ENCODE assay signal across 17 cellular contexts in the genomic region with DNA sequence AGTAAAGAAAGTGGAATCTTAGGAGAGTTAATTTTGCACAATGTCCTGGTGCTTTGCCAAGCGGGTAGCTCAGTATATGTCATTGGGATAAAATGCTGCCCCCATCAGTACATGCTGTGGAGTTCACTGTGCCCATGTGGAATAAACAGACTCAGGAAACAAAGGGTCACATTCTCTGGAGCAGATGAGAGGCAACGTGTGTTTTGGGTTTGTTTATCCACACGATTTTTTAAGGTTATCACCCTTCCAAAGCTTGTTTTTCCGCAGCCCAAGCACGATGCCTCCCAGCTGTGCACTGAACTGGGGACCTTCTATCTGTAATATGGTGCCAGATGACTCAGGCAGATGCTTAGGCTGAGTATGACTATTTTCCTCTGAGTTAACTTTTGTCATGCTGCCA. TPM values are rescaled to one million over a fixed set of nuclear protein-coding genes. Genes with fewer than 3 reads are reported as not detected.
DNase-seq lines count a peak whose midpoint lies in the region; ATAC-seq, FAIRE-seq and TF ChIP-seq lines count a peak whose summit lies in the region.
"Had no signal": no experiment of that assay in that cellular context is flagged by ENCODE, and none has a peak within 500 bp of the region (broad histone marks: within the 10 kb centered on the region; RNA-seq: fewer than 3 reads in every experiment).

No MANE protein-coding gene starts in this region.

- no peak for FAIRE-seq in HepG2 (lab: Jason Lieb, UNC)
- FAIRE-seq: bronchial epithelial cell had no signal

- POLR2A ChIA-PET in HepG2 (lab: Yijun Ruan, JAX) = no interaction called here

- BruUV-seq in HepG2 (replicated peaks; lab: Mats Ljungman, UMichigan) = no TSS peak

- CTCF ChIA-PET in HepG2 (lab: Yijun Ruan, JAX; ENCODE audit: low intra/inter-chr PET ratio, low total read pairs) = no interaction called here

- 32 to 37% methylated on average over 5 of the region's 5 CpGs for WGBS in heart right ventricle, 2 donors
- WGBS in HepG2 (ENCODE audit: low lambda C conversion rate) = 6% methylated on average over 5 of the region's 5 CpGs

- ATAC-seq in heart right ventricle (peak in 6 of 8 donors; percentile 19 to 73 (median 56)), HepG2 (no peak)

- no peaks in the 10 kb centered on the region for H3K36me3 ChIP-seq in heart right ventricle
- H3K36me3 ChIP-seq in left ventricle myocardium inferior = no peaks in the 10 kb centered on the region
- no peaks in the 10 kb centered on the region for H3K36me3 ChIP-seq in brain microvascular endothelial cell (replicated peaks)
- no peaks in the 10 kb centered on the region for H3K36me3 ChIP-seq in HepG2 (replicated peaks in 1 of 2; ENCODE audit: control insufficient read depth in 1 of 2, insufficient read depth in 2 of 2, low read length in 2 of 2)
- H3K36me3 ChIP-seq: stomach had no signal

- H2AFZ ChIP-seq in HepG2 (ENCODE audit: low read length) = no peak overlapping the region

- TF ChIP-seq EP300 in HepG2 (IDR thresholded peaks at IDR 0.05; ENCODE audit: low read depth in 2 of 2, low read length in 2 of 2) (no peak), HepG2 (CRISPR knock-in tag; IDR thresholded peaks at IDR 0.05; ENCODE audit: borderline replicate concordance) (no peak)

- H3K4me3 ChIP-seq in heart right ventricle (no peak overlapping the region), left ventricle myocardium inferior (no peak overlapping the region), brain microvascular endothelial cell (ENCODE audit: low read depth, low read length) (no peak overlapping the region), HepG2 (replicated peaks in 1 of 3; ENCODE audit: insufficient read depth in 1 of 3, low read depth in 2 of 3, low read length in 3 of 3) (no peak overlapping the region)
- H3K4me3 ChIP-seq: smooth muscle cell, stomach had no signal

- in situ Hi-C loops in brain microvascular endothelial cell (cut with HindIII; ENCODE audit: low pct_ligation_motif_present, low sequenced_read_pairs) = no loop called here
- in situ Hi-C loops in HepG2 (cut with HindIII; ENCODE audit: extremely low pct_ligation_motif_present, low pct_unique_long_range_greater_than_20kb) = no loop called here

- DNase-seq in heart right ventricle = peak in 1 of 2 donors; percentile 9
- DNase-seq in left ventricle myocardium inferior = no peak
- DNase-seq in brain microvascular endothelial cell = no peak
- peak; percentile 29 to 100 for DNase-seq in lung microvascular endothelial cell (ENCODE audit: low read depth in 2 of 2)
- no peak for DNase-seq in stimulated activated CD4-positive, alpha-beta T cell treated with anti-CD3 and anti-CD28 coated beads, Interleukin-4, amount 100 ng/mL, for 4 hours
- DNase-seq in NCI-H187 (lab: John Stamatoyannopoulos, UW) = no peak
- DNase-seq in middle frontal gyrus (ENCODE audit: extremely low spot score, low spot score) = no peak
- no peak for DNase-seq in HepG2 (ENCODE audit: low spot score)
- DNase-seq: activated naive CD4-positive, alpha-beta T cell treated with anti-CD3 and anti-CD28 coated beads for 36 hours; head of caudate nucleus; NCI-H1105 treated with DMSO at 0.1 percent for 48 hours; stomach; SW 1271 had no signal

- H3K9me3 ChIP-seq in heart right ventricle (peaks cover 0 to 2% (median 0%) of the 10 kb centered on the region in 11 donors), left ventricle myocardium inferior (replicated peaks) (peaks cover 6% of the 10 kb centered on the region), HepG2 (ENCODE audit: low read length) (no peaks in the 10 kb centered on the region)
- H3K9me3 ChIP-seq: stomach had no signal

- no peaks in the 10 kb centered on the region for H3K4me1 ChIP-seq in heart right ventricle
- no peaks in the 10 kb centered on the region for H3K4me1 ChIP-seq in left ventricle myocardium inferior
- H3K4me1 ChIP-seq in HepG2 (ENCODE audit: insufficient read depth, low read length) = no peaks in the 10 kb centered on the region
- H3K4me1 ChIP-seq: stomach had no signal

- no peak overlapping the region for H3K27ac ChIP-seq in heart right ventricle
- H3K27ac ChIP-seq in left ventricle myocardium inferior (replicated peaks) = no peak overlapping the region
- H3K27ac ChIP-seq in brain microvascular endothelial cell = no peak overlapping the region
- no peak overlapping the region for H3K27ac ChIP-seq in HepG2 (ENCODE audit: extremely low read length, insufficient read depth, low read length)
- H3K27ac ChIP-seq: stomach had no signal

- H3K27me3 ChIP-seq in heart right ventricle (peaks cover 0 to 5% (median 0%) of the 10 kb centered on the region in 7 donors), left ventricle myocardium inferior (ENCODE audit: low read depth) (no peaks in the 10 kb centered on the region), brain microvascular endothelial cell (replicated peaks) (no peaks in the 10 kb centered on the region), HepG2 (ENCODE audit: control insufficient read depth in 1 of 2, insufficient read depth in 2 of 2, low read length in 2 of 2) (peaks cover 0 to 4% of the 10 kb centered on the region in 2 experiments; a peak in 1 of 5 replicates)
- H3K27me3 ChIP-seq: stomach had no signal

- TF ChIP-seq CTCF in heart right ventricle (IDR thresholded peaks at IDR 0.05) = no peak
- no peak for TF ChIP-seq CTCF in left ventricle myocardium inferior (IDR thresholded peaks at IDR 0.05; ENCODE audit: borderline replicate concordance)
- TF ChIP-seq CTCF in brain microvascular endothelial cell (IDR thresholded peaks at IDR 0.05; ENCODE audit: low read depth, low read length, missing control alignments) = peak; percentile 4
- TF ChIP-seq CTCF in HepG2 (CRISPR knock-in tag; IDR thresholded peaks at IDR 0.05) = no peak

- H4K20me1 ChIP-seq in HepG2 (ENCODE audit: insufficient read depth, low read length) = no peaks in the 10 kb centered on the region

- TF ChIP-seq RAD21 in HepG2 (CRISPR knock-in tag; IDR thresholded peaks at IDR 0.05) = no peak

- no peaks in the 10 kb centered on the region for H3K79me2 ChIP-seq in HepG2 (ENCODE audit: insufficient read depth, low read length)

- no peak overlapping the region for H3K4me2 ChIP-seq in HepG2 (ENCODE audit: low read depth, low read length)
- H3K4me2 ChIP-seq: smooth muscle cell had no signal

- H3K9ac ChIP-seq in HepG2 (ENCODE audit: insufficient read depth, low read depth, low read length) = no peak overlapping the region

- TF ChIP-seq POLR2A in HepG2 (IDR thresholded peaks at IDR 0.05; ENCODE audit: insufficient read depth in 1 of 2, low read depth in 2 of 2, low read length in 2 of 2) = no peak

- intact Hi-C loops in heart right ventricle (cut with DNase I) (no loop called here), left ventricle myocardium inferior (cut with micrococcal nuclease) (no loop called here), HepG2 (cut with micrococcal nuclease; ENCODE audit: unreplicated experiment) (no loop called here)

RNA-seq across cellular contexts. Expression of gene OR4D6, which starts 6.4 kb away (rescaled TPM):
- total RNA-seq in heart right ventricle (not detected), left ventricle myocardium inferior (not detected), lung microvascular endothelial cell (not detected in 2 replicates), HepG2 (2016; rRNA removed; fragmentation: Illumina TruSeq; extraction: Trizol) (not detected in 2 replicates)
- polyA plus RNA-seq in heart right ventricle (not detected), HepG2 (2011; rRNA removed) (not detected in 2 replicates)
- total RNA-seq in HepG2 (2016; cell fraction: cytosol; rRNA removed; fragmentation: Illumina TruSeq; extraction: Trizol; ENCODE audit: low read depth) = not detected in 2 replicates
- total RNA-seq in HepG2 (2016; cell fraction: insoluble cytoplasmic fraction; rRNA removed; fragmentation: Illumina TruSeq; extraction: Trizol) = not detected in 2 replicates
- total RNA-seq in HepG2 (2016; cell fraction: membrane; rRNA removed; fragmentation: Illumina TruSeq; extraction: Trizol) = not detected in 2 replicates
- total RNA-seq in HepG2 (2016; cell fraction: nucleus; rRNA removed; fragmentation: Illumina TruSeq; extraction: Trizol) = not detected in 2 replicates
- not detected in 2 replicates for polyA plus RNA-seq in HepG2 (2011; cell fraction: cytosol; rRNA removed)
- not detected in 2 replicates for polyA plus RNA-seq in HepG2 (2011; cell fraction: nucleus; rRNA removed)
- not detected in 2 replicates for polyA plus RNA-seq in HepG2 (2012)
- not detected in 2 replicates for polyA plus RNA-seq in HepG2 (2016; cell fraction: cytosol; fragmentation: Illumina TruSeq; extraction: Trizol; ENCODE audit: low read depth)
- polyA plus RNA-seq in HepG2 (2016; cell fraction: insoluble cytoplasmic fraction; fragmentation: Illumina TruSeq; extraction: Trizol; ENCODE audit: low read depth) = not detected in 2 replicates
- not detected in 2 replicates for polyA plus RNA-seq in HepG2 (2016; cell fraction: membrane; fragmentation: Illumina TruSeq; extraction: Trizol; ENCODE audit: low read depth)
- polyA plus RNA-seq in HepG2 (2016; cell fraction: nucleus; fragmentation: Illumina TruSeq; extraction: Trizol; ENCODE audit: insufficient read depth, low read depth) = not detected in 2 replicates
- not detected in 2 replicates for polyA minus RNA-seq in HepG2 (2011; rRNA and poly(A)+ RNA removed; ENCODE audit: low replicate concordance)
- not detected in 2 replicates for polyA minus RNA-seq in HepG2 (2011; cell fraction: cytosol; rRNA and poly(A)+ RNA removed)
- not detected in 2 replicates for polyA minus RNA-seq in HepG2 (2011; cell fraction: nucleus; rRNA and poly(A)+ RNA removed)
- total RNA-seq: activated naive CD4-positive, alpha-beta T cell treated with anti-CD3 and anti-CD28 coated beads for 36 hours; bronchial epithelial cell; lower leg skin; smooth muscle cell; stomach had no signal
- polyA plus RNA-seq: AG04450, smooth muscle cell, stomach had no signal

RNA-seq across cellular contexts. Expression of gene OR4D10, which starts 9.9 kb away (rescaled TPM):
- total RNA-seq in heart right ventricle = not detected
- polyA plus RNA-seq in heart right ventricle = not detected
- total RNA-seq in left ventricle myocardium inferior = not detected
- not detected in 2 replicates for total RNA-seq in lung microvascular endothelial cell
- total RNA-seq in HepG2 (2016; rRNA removed; fragmentation: Illumina TruSeq; extraction: Trizol) = not detected in 2 replicates
- total RNA-seq in HepG2 (2016; cell fraction: cytosol; rRNA removed; fragmentation: Illumina TruSeq; extraction: Trizol; ENCODE audit: low read depth) = not detected in 2 replicates
- not detected in 2 replicates for total RNA-seq in HepG2 (2016; cell fraction: insoluble cytoplasmic fraction; rRNA removed; fragmentation: Illumina TruSeq; extraction: Trizol)
- total RNA-seq in HepG2 (2016; cell fraction: membrane; rRNA removed; fragmentation: Illumina TruSeq; extraction: Trizol) = not detected in 2 replicates
- total RNA-seq in HepG2 (2016; cell fraction: nucleus; rRNA removed; fragmentation: Illumina TruSeq; extraction: Trizol) = not detected in 2 replicates
- not detected in 2 replicates for polyA plus RNA-seq in HepG2 (2011; rRNA removed)
- polyA plus RNA-seq in HepG2 (2011; cell fraction: cytosol; rRNA removed) = not detected in 2 replicates
- not detected in 2 replicates for polyA plus RNA-seq in HepG2 (2011; cell fraction: nucleus; rRNA removed)
- not detected in 2 replicates for polyA plus RNA-seq in HepG2 (2012)
- polyA plus RNA-seq in HepG2 (2016; cell fraction: cytosol; fragmentation: Illumina TruSeq; extraction: Trizol; ENCODE audit: low read depth) = not detected in 2 replicates
- not detected in 2 replicates for polyA plus RNA-seq in HepG2 (2016; cell fraction: insoluble cytoplasmic fraction; fragmentation: Illumina TruSeq; extraction: Trizol; ENCODE audit: low read depth)
- polyA plus RNA-seq in HepG2 (2016; cell fraction: membrane; fragmentation: Illumina TruSeq; extraction: Trizol; ENCODE audit: low read depth) = not detected in 2 replicates
- polyA plus RNA-seq in HepG2 (2016; cell fraction: nucleus; fragmentation: Illumina TruSeq; extraction: Trizol; ENCODE audit: insufficient read depth, low read depth) = not detected in 2 replicates
- not detected in 2 replicates for polyA minus RNA-seq in HepG2 (2011; rRNA and poly(A)+ RNA removed; ENCODE audit: low replicate concordance)
- polyA minus RNA-seq in HepG2 (2011; cell fraction: cytosol; rRNA and poly(A)+ RNA removed) = not detected in 2 replicates
- not detected in 2 replicates for polyA minus RNA-seq in HepG2 (2011; cell fraction: nucleus; rRNA and poly(A)+ RNA removed)
- total RNA-seq: activated naive CD4-positive, alpha-beta T cell treated with anti-CD3 and anti-CD28 coated beads for 36 hours; bronchial epithelial cell; lower leg skin; smooth muscle cell; stomach had no signal
- polyA plus RNA-seq: AG04450, smooth muscle cell, stomach had no signal

RNA-seq across cellular contexts. Expression of gene OR5A1, which starts 26.9 kb away (rescaled TPM):
- total RNA-seq in heart right ventricle = not detected
- polyA plus RNA-seq in heart right ventricle = not detected
- not detected for total RNA-seq in left ventricle myocardium inferior
- not detected in 2 replicates for total RNA-seq in lung microvascular endothelial cell
- not detected in 2 replicates for total RNA-seq in HepG2 (2016; rRNA removed; fragmentation: Illumina TruSeq; extraction: Trizol)
- total RNA-seq in HepG2 (2016; cell fraction: cytosol; rRNA removed; fragmentation: Illumina TruSeq; extraction: Trizol; ENCODE audit: low read depth) = not detected in 2 replicates
- not detected in 2 replicates for total RNA-seq in HepG2 (2016; cell fraction: insoluble cytoplasmic fraction; rRNA removed; fragmentation: Illumina TruSeq; extraction: Trizol)
- not detected in 2 replicates for total RNA-seq in HepG2 (2016; cell fraction: membrane; rRNA removed; fragmentation: Illumina TruSeq; extraction: Trizol)
- total RNA-seq in HepG2 (2016; cell fraction: nucleus; rRNA removed; fragmentation: Illumina TruSeq; extraction: Trizol) = not detected in 2 replicates
- polyA plus RNA-seq in HepG2 (2011; rRNA removed) = not detected in 2 replicates
- polyA plus RNA-seq in HepG2 (2011; cell fraction: cytosol; rRNA removed) = not detected in 2 replicates
- polyA plus RNA-seq in HepG2 (2011; cell fraction: nucleus; rRNA removed) = not detected in 2 replicates
- polyA plus RNA-seq in HepG2 (2012) = not detected in 2 replicates
- polyA plus RNA-seq in HepG2 (2016; cell fraction: cytosol; fragmentation: Illumina TruSeq; extraction: Trizol; ENCODE audit: low read depth) = not detected in 2 replicates
- polyA plus RNA-seq in HepG2 (2016; cell fraction: insoluble cytoplasmic fraction; fragmentation: Illumina TruSeq; extraction: Trizol; ENCODE audit: low read depth) = not detected in 2 replicates
- not detected in 2 replicates for polyA plus RNA-seq in HepG2 (2016; cell fraction: membrane; fragmentation: Illumina TruSeq; extraction: Trizol; ENCODE audit: low read depth)
- polyA plus RNA-seq in HepG2 (2016; cell fraction: nucleus; fragmentation: Illumina TruSeq; extraction: Trizol; ENCODE audit: insufficient read depth, low read depth) = not detected in 2 replicates
- not detected in 2 replicates for polyA minus RNA-seq in HepG2 (2011; rRNA and poly(A)+ RNA removed; ENCODE audit: low replicate concordance)
- polyA minus RNA-seq in HepG2 (2011; cell fraction: cytosol; rRNA and poly(A)+ RNA removed) = not detected in 2 replicates
- polyA minus RNA-seq in HepG2 (2011; cell fraction: nucleus; rRNA and poly(A)+ RNA removed) = not detected in 2 replicates
- total RNA-seq: activated naive CD4-positive, alpha-beta T cell treated with anti-CD3 and anti-CD28 coated beads for 36 hours; bronchial epithelial cell; lower leg skin; smooth muscle cell; stomach had no signal
- polyA plus RNA-seq: AG04450, smooth muscle cell, stomach had no signal

RNA-seq across cellular contexts. Expression of gene OR5A2, which starts 37.0 kb away (rescaled TPM):
- not detected for total RNA-seq in heart right ventricle
- not detected for polyA plus RNA-seq in heart right ventricle
- not detected for total RNA-seq in left ventricle myocardium inferior
- total RNA-seq in lung microvascular endothelial cell = not detected in 2 replicates
- total RNA-seq in HepG2 (2016; rRNA removed; fragmentation: Illumina TruSeq; extraction: Trizol) = not detected in 2 replicates
- total RNA-seq in HepG2 (2016; cell fraction: cytosol; rRNA removed; fragmentation: Illumina TruSeq; extraction: Trizol; ENCODE audit: low read depth) = not detected in 2 replicates
- total RNA-seq in HepG2 (2016; cell fraction: insoluble cytoplasmic fraction; rRNA removed; fragmentation: Illumina TruSeq; extraction: Trizol) = not detected in 2 replicates
- total RNA-seq in HepG2 (2016; cell fraction: membrane; rRNA removed; fragmentation: Illumina TruSeq; extraction: Trizol) = not detected in 2 replicates
- total RNA-seq in HepG2 (2016; cell fraction: nucleus; rRNA removed; fragmentation: Illumina TruSeq; extraction: Trizol) = not detected in 2 replicates
- not detected in 2 replicates for polyA plus RNA-seq in HepG2 (2011; rRNA removed)
- polyA plus RNA-seq in HepG2 (2011; cell fraction: cytosol; rRNA removed) = not detected in 2 replicates
- not detected in 2 replicates for polyA plus RNA-seq in HepG2 (2011; cell fraction: nucleus; rRNA removed)
- not detected in 2 replicates for polyA plus RNA-seq in HepG2 (2012)
- polyA plus RNA-seq in HepG2 (2016; cell fraction: cytosol; fragmentation: Illumina TruSeq; extraction: Trizol; ENCODE audit: low read depth) = not detected in 2 replicates
- not detected in 2 replicates for polyA plus RNA-seq in HepG2 (2016; cell fraction: insoluble cytoplasmic fraction; fragmentation: Illumina TruSeq; extraction: Trizol; ENCODE audit: low read depth)
- polyA plus RNA-seq in HepG2 (2016; cell fraction: membrane; fragmentation: Illumina TruSeq; extraction: Trizol; ENCODE audit: low read depth) = not detected in 2 replicates
- polyA plus RNA-seq in HepG2 (2016; cell fraction: nucleus; fragmentation: Illumina TruSeq; extraction: Trizol; ENCODE audit: insufficient read depth, low read depth) = not detected in 2 replicates
- polyA minus RNA-seq in HepG2 (2011; rRNA and poly(A)+ RNA removed; ENCODE audit: low replicate concordance) = not detected in 2 replicates
- polyA minus RNA-seq in HepG2 (2011; cell fraction: cytosol; rRNA and poly(A)+ RNA removed) = not detected in 2 replicates
- not detected in 2 replicates for polyA minus RNA-seq in HepG2 (2011; cell fraction: nucleus; rRNA and poly(A)+ RNA removed)
- total RNA-seq: activated naive CD4-positive, alpha-beta T cell treated with anti-CD3 and anti-CD28 coated beads for 36 hours; bronchial epithelial cell; lower leg skin; smooth muscle cell; stomach had no signal
- polyA plus RNA-seq: AG04450, smooth muscle cell, stomach had no signal

RNA-seq across cellular contexts. Expression of gene OR4D11, which starts 40.2 kb away (rescaled TPM):
- not detected for total RNA-seq in heart right ventricle
- polyA plus RNA-seq in heart right ventricle = not detected
- not detected for total RNA-seq in left ventricle myocardium inferior
- not detected in 2 replicates for total RNA-seq in lung microvascular endothelial cell
- total RNA-seq in HepG2 (2016; rRNA removed; fragmentation: Illumina TruSeq; extraction: Trizol) = not detected in 2 replicates
- total RNA-seq in HepG2 (2016; cell fraction: cytosol; rRNA removed; fragmentation: Illumina TruSeq; extraction: Trizol; ENCODE audit: low read depth) = not detected in 2 replicates
- not detected in 2 replicates for total RNA-seq in HepG2 (2016; cell fraction: insoluble cytoplasmic fraction; rRNA removed; fragmentation: Illumina TruSeq; extraction: Trizol)
- not detected in 2 replicates for total RNA-seq in HepG2 (2016; cell fraction: membrane; rRNA removed; fragmentation: Illumina TruSeq; extraction: Trizol)
- total RNA-seq in HepG2 (2016; cell fraction: nucleus; rRNA removed; fragmentation: Illumina TruSeq; extraction: Trizol) = not detected in 2 replicates
- polyA plus RNA-seq in HepG2 (2011; rRNA removed) = not detected in 2 replicates
- not detected in 2 replicates for polyA plus RNA-seq in HepG2 (2011; cell fraction: cytosol; rRNA removed)
- not detected in 2 replicates for polyA plus RNA-seq in HepG2 (2011; cell fraction: nucleus; rRNA removed)
- not detected in 2 replicates for polyA plus RNA-seq in HepG2 (2012)
- not detected in 2 replicates for polyA plus RNA-seq in HepG2 (2016; cell fraction: cytosol; fragmentation: Illumina TruSeq; extraction: Trizol; ENCODE audit: low read depth)
- polyA plus RNA-seq in HepG2 (2016; cell fraction: insoluble cytoplasmic fraction; fragmentation: Illumina TruSeq; extraction: Trizol; ENCODE audit: low read depth) = not detected in 2 replicates
- not detected in 2 replicates for polyA plus RNA-seq in HepG2 (2016; cell fraction: membrane; fragmentation: Illumina TruSeq; extraction: Trizol; ENCODE audit: low read depth)
- polyA plus RNA-seq in HepG2 (2016; cell fraction: nucleus; fragmentation: Illumina TruSeq; extraction: Trizol; ENCODE audit: insufficient read depth, low read depth) = not detected in 2 replicates
- not detected in 2 replicates for polyA minus RNA-seq in HepG2 (2011; rRNA and poly(A)+ RNA removed; ENCODE audit: low replicate concordance)
- polyA minus RNA-seq in HepG2 (2011; cell fraction: cytosol; rRNA and poly(A)+ RNA removed) = not detected in 2 replicates
- polyA minus RNA-seq in HepG2 (2011; cell fraction: nucleus; rRNA and poly(A)+ RNA removed) = not detected in 2 replicates
- total RNA-seq: activated naive CD4-positive, alpha-beta T cell treated with anti-CD3 and anti-CD28 coated beads for 36 hours; bronchial epithelial cell; lower leg skin; smooth muscle cell; stomach had no signal
- polyA plus RNA-seq: AG04450, smooth muscle cell, stomach had no signal

Comparison
In these comparisons a context has a peak if more than half of its experiments do, and no peak if none do; other contexts are left out.
1. DNase-seq: peak in lung microvascular endothelial cell (2 of 2); none in left ventricle myocardium inferior (single experiment), brain microvascular endothelial cell (single experiment), stimulated activated CD4-positive, alpha-beta T cell treated with anti-CD3 and anti-CD28 coated beads, Interleukin-4, amount 100 ng/mL, for 4 hours (0 of 2), NCI-H187 (0 of 2), middle frontal gyrus (single experiment) and HepG2 (single experiment).